ENCODE assay signal across 8 cellular contexts in genomic region chr2:240560480-240561324, GRCh38. TPM values are rescaled to one million over a fixed set of nuclear protein-coding genes. Genes with fewer than 3 reads are reported as not detected.
DNase-seq lines count a peak whose midpoint lies in the region; ATAC-seq and TF ChIP-seq lines count a peak whose summit lies in the region.

No MANE protein-coding gene starts in this region.

- peak overlapping the region; percentile 85 for H3K4me3 ChIP-seq in adipocyte (ENCODE audit: low read length)
- peak overlapping the region; percentile 90 to 98 (median 92) for H3K4me3 ChIP-seq in upper lobe of left lung

- H3K27me3 ChIP-seq in adipocyte (replicated peaks; ENCODE audit: control insufficient read depth, insufficient read depth, low read length) (no peaks in the 10 kb centered on the region), upper lobe of left lung (no peaks in the 10 kb centered on the region)

- peaks cover 46% of the 10 kb centered on the region for H3K4me1 ChIP-seq in adipocyte (ENCODE audit: control insufficient read depth, insufficient read depth, low read length)
- peaks cover 55 to 88% (median 65%) of the 10 kb centered on the region in 4 donors for H3K4me1 ChIP-seq in upper lobe of left lung

- peak; percentile 71 to 96 (median 79) for TF ChIP-seq POLR2A in upper lobe of left lung (IDR thresholded peaks at IDR 0.05)

- H3K36me3 ChIP-seq in adipocyte (ENCODE audit: control insufficient read depth, insufficient read depth, low read length, severe bottlenecking) (no peaks in the 10 kb centered on the region), upper lobe of left lung (no peaks in the 10 kb centered on the region)

- intact Hi-C loops in cardiac septum (cut with DNase I) (loop anchor here (1.0 to 10.0 kb wide), 2 partner anchors 26 to 326 kb away; partner anchors contain the start of gene CAPN10), posterior cingulate gyrus (cut with DNase I) (loop anchor here (1.0 to 10.0 kb wide), 2 partner anchors 26 to 264 kb away; partner anchors contain the start of genes CAPN10 and KIF1A)

- H3K9me3 ChIP-seq in adipocyte (ENCODE audit: control insufficient read depth, low read length) (no peaks in the 10 kb centered on the region), upper lobe of left lung (no peaks in the 10 kb centered on the region)

- H3K27ac ChIP-seq in upper lobe of left lung: peak overlapping the region; percentile 98 to 100 (median 98)

- TF ChIP-seq CTCF in GM12873 (IDR thresholded peaks at IDR 0.05; ENCODE audit: insufficient read depth, low read depth, low read length, missing control alignments) (peak; percentile 35), upper lobe of left lung (IDR thresholded peaks at IDR 0.05) (peak; percentile 32 to 63 (median 56))

- DNase-seq in NCI-H1417 treated with DMSO at 0.1 percent for 48 hours (lab: John Stamatoyannopoulos, UW) (peak; percentile 87), SW 1271 (lab: John Stamatoyannopoulos, UW) (peak; percentile 88 to 96), adipocyte (ENCODE audit: low read depth) (peak; percentile 100), cardiac septum (ENCODE audit: low spot score) (peak; percentile 100), posterior cingulate gyrus (peak; percentile 99 to 100 (median 100)), upper lobe of left lung (peak; percentile 98 to 100)

- no peak for TF ChIP-seq EP300 in upper lobe of left lung (IDR thresholded peaks at IDR 0.05)

- peak overlapping the region; percentile 91 for H3K9ac ChIP-seq in adipocyte (ENCODE audit: low read length)

- WGBS in upper lobe of left lung, 2 donors: 0% methylated on average over 39 of the region's 101 CpGs; no CpG with 5 or more reads in 1 of the 2 donors

- ATAC-seq in HG02763 (IDR thresholded peaks at IDR 0.05; ENCODE audit: unreplicated experiment): peak; percentile 54
- peak; percentile 92 to 94 for ATAC-seq in upper lobe of left lung (ENCODE audit: low FRiP score in 2 of 2)

RNA-seq across cellular contexts. Expression of gene DUSP28, which starts 0.5 kb away (rescaled TPM):
- total RNA-seq in cardiac septum (9.7 TPM), upper lobe of left lung (10 to 100 TPM in 1 of 6 donors, 1 to 10 TPM in 5; 3.2 to 30.4 (median 5.7) TPM)

RNA-seq across cellular contexts. Expression of gene ANKMY1, which starts 2.9 kb away (rescaled TPM):
- 8.2 TPM for total RNA-seq in cardiac septum
- 10 to 100 TPM; 23.7 to 97.4 (median 26.9) TPM for total RNA-seq in upper lobe of left lung

RNA-seq across cellular contexts. Expression of gene RNPEPL1, which starts 7.6 kb away (rescaled TPM):
- total RNA-seq in cardiac septum (73.8 TPM), upper lobe of left lung (100 to 1,000 TPM in 5 of 6 donors, 10 to 100 TPM in 1; 71.0 to 264 (median 123) TPM)

RNA-seq across cellular contexts. Expression of gene CAPN10, which starts 25.8 kb away (rescaled TPM):
- total RNA-seq in cardiac septum (24.3 TPM), upper lobe of left lung (100 to 1,000 TPM in 1 of 6 donors, 10 to 100 TPM in 5; 35.3 to 118 (median 38.9) TPM)

Comparison
In these comparisons a context has a peak if more than half of its experiments do, and no peak if none do; other contexts are left out.
1. Peak in every context shown above with its lines: DNase-seq, ATAC-seq, H3K4me3 ChIP-seq and H3K27ac ChIP-seq.